ENCODE assay signal across 8 cellular contexts in genomic region chrX:47232197-47232802, GRCh38. TPM values are rescaled to one million over a fixed set of nuclear protein-coding genes. Genes with fewer than 3 reads are reported as not detected.
DNase-seq lines count a peak whose midpoint lies in the region; ATAC-seq and TF ChIP-seq lines count a peak whose summit lies in the region.

No MANE protein-coding gene starts in this region.

- peaks cover 13% of the 10 kb centered on the region for H3K36me3 Mint-ChIP-seq in mesothelial cell of epicardium

- H3K4me1 ChIP-seq in heart right ventricle: peaks cover 0 to 21% (median 5%) of the 10 kb centered on the region in 9 donors

- 59 to 62% methylated on average over 8 of the region's 8 CpGs for WGBS in heart right ventricle, 2 donors

- ATAC-seq in heart right ventricle (no peak), Right ventricle myocardium superior (ENCODE audit: poor library complexity) (no peak)

- H3K4me3 Mint-ChIP-seq in mesothelial cell of epicardium: peak overlapping the region; percentile 95

- peaks cover 32% of the 10 kb centered on the region for H3K4me1 Mint-ChIP-seq in mesothelial cell of epicardium

- in situ Hi-C loops in brain microvascular endothelial cell (cut with HindIII; ENCODE audit: low pct_ligation_motif_present, low sequenced_read_pairs): no loop called here

- H3K27ac ChIP-seq in heart right ventricle: peak overlapping the region; percentile 88 to 98 (median 96)
- peak overlapping the region; percentile 97 for H3K27ac ChIP-seq in brain microvascular endothelial cell

- H3K9me3 Mint-ChIP-seq in mesothelial cell of epicardium: no peaks in the 10 kb centered on the region

- H3K27me3 ChIP-seq in heart right ventricle (peaks cover 0 to 62% (median 0%) of the 10 kb centered on the region in 7 donors), brain microvascular endothelial cell (replicated peaks) (no peaks in the 10 kb centered on the region)

- peak overlapping the region; percentile 100 for H3K27ac Mint-ChIP-seq in mesothelial cell of epicardium

- H3K9me3 ChIP-seq in heart right ventricle: no peaks in the 10 kb centered on the region

- no peak for DNase-seq in heart right ventricle
- no peak for DNase-seq in Right ventricle myocardium superior
- DNase-seq in brain microvascular endothelial cell: no peak
- no peak for DNase-seq in mesothelial cell of epicardium (ENCODE audit: low spot score in 2 of 2, unreplicated experiment in 2 of 2)
- no peak for DNase-seq in NCI-H526 treated with DMSO at 0.1 percent for 48 hours (lab: John Stamatoyannopoulos, UW)
- DNase-seq in CD1c-positive myeloid dendritic cell (ENCODE audit: extremely low spot score): no peak
- no peak for DNase-seq in activated gamma-delta T cell (lab: John Stamatoyannopoulos, UW)
- no peak for DNase-seq in activated gamma-delta T cell treated with Interleukin-2 at 50 U/mL for 16 hours

- intact Hi-C loops in heart right ventricle (cut with DNase I) (loop anchor here in 4 of 10 donors (2.0 to 10.0 kb wide), 5 partner anchors 13 to 1343 kb away; partner anchors contain the start of genes CDK16 (in 3 of the 4), ELK1 (in 1 of the 4), RBM3 (in 1 of the 4) and UXT (in 1 of the 4)), Right ventricle myocardium superior (cut with DNase I) (no loop called here)

- H3K4me3 ChIP-seq in heart right ventricle: peak overlapping the region in 9 of 10 donors; percentile 46 to 73 (median 69)
- peak overlapping the region; percentile 71 for H3K4me3 ChIP-seq in brain microvascular endothelial cell (ENCODE audit: low read depth, low read length)

- H3K27me3 Mint-ChIP-seq in mesothelial cell of epicardium (ENCODE audit: low read depth): no peaks in the 10 kb centered on the region

- peaks cover 0 to 27% (median 0%) of the 10 kb centered on the region in 9 donors for H3K36me3 ChIP-seq in heart right ventricle
- H3K36me3 ChIP-seq in brain microvascular endothelial cell (replicated peaks): peaks cover 19% of the 10 kb centered on the region

- TF ChIP-seq CTCF in heart right ventricle (IDR thresholded peaks at IDR 0.05) (no peak), brain microvascular endothelial cell (IDR thresholded peaks at IDR 0.05; ENCODE audit: low read depth, low read length, missing control alignments) (no peak), mesothelial cell of epicardium (IDR thresholded peaks at IDR 0.05; ENCODE audit: unreplicated experiment) (no peak)

RNA-seq across cellular contexts. Expression of gene USP11, which starts 0.5 kb away (rescaled TPM):
- 10 to 100 TPM; 36.4 to 73.0 (median 58.6) TPM for total RNA-seq in heart right ventricle
- polyA plus RNA-seq in heart right ventricle: 10 to 100 TPM; 20.0 to 25.4 TPM
- 31.7 TPM for total RNA-seq in Right ventricle myocardium superior
- 315 to 337 TPM (median 315 TPM) in 3 replicates for total RNA-seq in mesothelial cell of epicardium

RNA-seq across cellular contexts. Expression of gene CDK16, which starts 13.8 kb away (rescaled TPM):
- total RNA-seq in heart right ventricle (100 to 1,000 TPM; 129 to 193 (median 147) TPM), Right ventricle myocardium superior (128 TPM), mesothelial cell of epicardium (216 to 226 TPM (median 221 TPM) in 3 replicates)
- polyA plus RNA-seq in heart right ventricle: 100 to 1,000 TPM; 110 to 124 TPM

RNA-seq across cellular contexts. Expression of gene UBA1, which starts 38.7 kb away (rescaled TPM):
- total RNA-seq in heart right ventricle (100 to 1,000 TPM; 110 to 157 (median 128) TPM), Right ventricle myocardium superior (89.8 TPM), mesothelial cell of epicardium (349 to 350 TPM (median 350 TPM) in 3 replicates)
- 10 to 100 TPM; 90.9 to 99.4 TPM for polyA plus RNA-seq in heart right ventricle
